25 cellular contexts compared by ENCODE assay signal in genomic region chr6:109452181-109452580, GRCh38. TPM values are rescaled to one million over a fixed set of nuclear protein-coding genes. Genes with fewer than 3 reads are reported as not detected.
DNase-seq lines count a peak whose midpoint lies in the region; ATAC-seq and TF ChIP-seq lines count a peak whose summit lies in the region.
"Had no signal": no experiment of that assay in that cellular context is flagged by ENCODE, and none has a peak within 500 bp of the region (broad histone marks: within the 10 kb centered on the region; RNA-seq: fewer than 3 reads in every experiment).

No MANE protein-coding gene starts in this region.

- peaks cover 53% of the 10 kb centered on the region for H3K36me3 Mint-ChIP-seq in activated CD4-positive, alpha-beta memory T cell treated with anti-CD3 and anti-CD28 coated beads, Interleukin-2, amount 10 ng/mL, durations not matched to agents 7 days and 5 days (ENCODE audit: low read depth)
- peaks cover 13% of the 10 kb centered on the region for H3K36me3 Mint-ChIP-seq in activated CD4-positive, alpha-beta memory T cell treated with anti-CD3 and anti-CD28 coated beads for 36 hours
- peaks cover 0 to 28% (median 0%) of the 10 kb centered on the region in 3 donors for H3K36me3 Mint-ChIP-seq in CD8-positive, alpha-beta memory T cell
- H3K36me3 Mint-ChIP-seq in activated T-helper 2 cell treated with anti-CD3 and anti-CD28 coated beads, Interferon-gamma antibody, Interleukin-2, Interleukin-4, amounts not matched to agents 10 μg/mL and 5 μg/mL and 100 μg/mL, durations not matched to agents 14 hours and 24 hours and 36 hours (ENCODE audit: low read depth), result peaks cover 42% of the 10 kb centered on the region

- no peak for DNase-seq in activated CD4-positive, alpha-beta memory T cell treated with anti-CD3 and anti-CD28 coated beads, Interleukin-2, amount 10 ng/mL, durations not matched to agents 7 days and 5 days
- DNase-seq in activated CD4-positive, alpha-beta memory T cell treated with anti-CD3 and anti-CD28 coated beads for 36 hours, result no peak
- DNase-seq in CD8-positive, alpha-beta memory T cell, result no peak
- DNase-seq in activated T-helper 2 cell treated with anti-CD3 and anti-CD28 coated beads, Interferon-gamma antibody, Interleukin-2, Interleukin-4, amounts not matched to agents 10 μg/mL and 5 μg/mL and 100 μg/mL, durations not matched to agents 14 hours and 24 hours and 36 hours (ENCODE audit: low spot score), result no peak
- DNase-seq in 8988T (no peak), upper lobe of left lung (no peak)
- DNase-seq: activated naive CD4-positive, alpha-beta T cell; BE2C; caudate nucleus; dermis blood vessel endothelial cell; kidney; NCI-H1105; NCI-H2029; NCI-H526 treated with DMSO at 0.1 percent for 48 hours; retina; RPMI8226; stimulated activated CD4-positive, alpha-beta T cell treated with anti-CD3 and anti-CD28 coated beads, Interleukin-2, amount 100 ng/mL, for 48 hours; stimulated activated naive CD4-positive, alpha-beta T cell; uterus; WERI-Rb-1 had no signal

- TF ChIP-seq CTCF in neutrophil (IDR thresholded peaks at IDR 0.05), result no peak
- no peak for TF ChIP-seq CTCF in upper lobe of left lung (IDR thresholded peaks at IDR 0.05)

- no peak overlapping the region for H3K4me3 Mint-ChIP-seq in activated CD4-positive, alpha-beta memory T cell treated with anti-CD3 and anti-CD28 coated beads, Interleukin-2, amount 10 ng/mL, durations not matched to agents 7 days and 5 days
- no peak overlapping the region for H3K4me3 Mint-ChIP-seq in activated CD4-positive, alpha-beta memory T cell treated with anti-CD3 and anti-CD28 coated beads for 36 hours
- peak overlapping the region in 3 of 7 donors; percentile 41 to 66 (median 65) for H3K4me3 Mint-ChIP-seq in CD8-positive, alpha-beta memory T cell
- H3K4me3 Mint-ChIP-seq in activated T-helper 2 cell treated with anti-CD3 and anti-CD28 coated beads, Interferon-gamma antibody, Interleukin-2, Interleukin-4, amounts not matched to agents 10 μg/mL and 5 μg/mL and 100 μg/mL, durations not matched to agents 14 hours and 24 hours and 36 hours (ENCODE audit: low read depth), result peak overlapping the region; percentile 35

- H3K27ac Mint-ChIP-seq in activated CD4-positive, alpha-beta memory T cell treated with anti-CD3 and anti-CD28 coated beads, Interleukin-2, amount 10 ng/mL, durations not matched to agents 7 days and 5 days, result peak overlapping the region; percentile 52
- no peak overlapping the region for H3K27ac Mint-ChIP-seq in activated CD4-positive, alpha-beta memory T cell treated with anti-CD3 and anti-CD28 coated beads for 36 hours
- peak overlapping the region in 6 of 8 donors; percentile 32 to 88 (median 64) for H3K27ac Mint-ChIP-seq in CD8-positive, alpha-beta memory T cell
- H3K27ac Mint-ChIP-seq in activated T-helper 2 cell treated with anti-CD3 and anti-CD28 coated beads, Interferon-gamma antibody, Interleukin-2, Interleukin-4, amounts not matched to agents 10 μg/mL and 5 μg/mL and 100 μg/mL, durations not matched to agents 14 hours and 24 hours and 36 hours, result no peak overlapping the region

- H3K27ac ChIP-seq in CD8-positive, alpha-beta memory T cell (ENCODE audit: low read depth, low read length), result no peak overlapping the region
- H3K27ac ChIP-seq in neutrophil (peak overlapping the region; percentile 95), upper lobe of left lung (no peak overlapping the region)
- H3K27ac ChIP-seq: ascending aorta, uterus, WERI-Rb-1 had no signal

- H3K27me3 ChIP-seq in CD8-positive, alpha-beta memory T cell (ENCODE audit: insufficient read depth, low read length, poor library complexity, severe bottlenecking), result no peaks in the 10 kb centered on the region
- no peaks in the 10 kb centered on the region for H3K27me3 ChIP-seq in neutrophil
- no peaks in the 10 kb centered on the region for H3K27me3 ChIP-seq in upper lobe of left lung
- H3K27me3 ChIP-seq: ascending aorta, BE2C, uterus had no signal

- intact Hi-C loops in activated CD4-positive, alpha-beta memory T cell treated with anti-CD3 and anti-CD28 coated beads for 36 hours (cut with micrococcal nuclease), result no loop called here
- intact Hi-C loops in activated T-helper 2 cell treated with anti-CD3 and anti-CD28 coated beads, Interferon-gamma antibody, Interleukin-2, Interleukin-4, amounts not matched to agents 10 μg/mL and 5 μg/mL and 100 μg/mL, durations not matched to agents 14 hours and 24 hours and 36 hours (cut with micrococcal nuclease), result loop anchor here (10.0 kb wide), 3 partner anchors 63 to 733 kb away; partner anchors contain the start of genes CDC40, CEP57L1 and SESN1

- POLR2A ChIA-PET in activated CD4-positive, alpha-beta memory T cell treated with anti-CD3 and anti-CD28 coated beads, Interleukin-2, amount 10 ng/mL, durations not matched to agents 7 days and 5 days (lab: Charles Lee), result interaction anchor here (0.9 to 13.3 kb wide), 4 partner anchors 9 to 69 kb away, joined by 3 to 243 read pairs (median 132); partner anchors contain the start of genes CD164, PPIL6, SMPD2 and ZBTB24
- POLR2A ChIA-PET in activated CD4-positive, alpha-beta memory T cell treated with anti-CD3 and anti-CD28 coated beads for 36 hours (lab: Charles Lee), result interaction anchor here (2.5 to 5.5 kb wide), 2 partner anchors 8 to 11 kb away, joined by 7 to 37 read pairs; partner anchors contain the start of genes PPIL6 and SMPD2
- POLR2A ChIA-PET in CD8-positive, alpha-beta memory T cell (lab: Charles Lee), result interaction anchor here (1.0 to 3.1 kb wide), 2 partner anchors 11 to 70 kb away, joined by 3 to 15 read pairs; partner anchors contain the start of genes CD164, PPIL6 and SMPD2

- CTCF ChIA-PET in activated CD4-positive, alpha-beta memory T cell treated with anti-CD3 and anti-CD28 coated beads, Interleukin-2, amount 10 ng/mL, durations not matched to agents 7 days and 5 days (lab: Charles Lee), result interaction anchor here (6.6 kb wide), 1 partner anchor 10 kb away, joined by 36 read pairs; the partner anchor contains the start of genes PPIL6 and SMPD2
- CTCF ChIA-PET in activated CD4-positive, alpha-beta memory T cell treated with anti-CD3 and anti-CD28 coated beads for 36 hours (lab: Charles Lee), result interaction anchor here (0.6 kb wide), 1 partner anchor 10 kb away, joined by 3 read pairs; no protein-coding TSS in a partner anchor
- CTCF ChIA-PET in CD8-positive, alpha-beta memory T cell (lab: Charles Lee), result interaction anchor here (4.2 kb wide), 1 partner anchor 11 kb away, joined by 21 read pairs; the partner anchor contains the start of genes PPIL6 and SMPD2

- TF ChIP-seq EP300 in upper lobe of left lung (IDR thresholded peaks at IDR 0.05), result no peak

- 91 to 94% methylated on average over 9 of the region's 9 CpGs for WGBS in upper lobe of left lung, 2 donors

- no peak for TF ChIP-seq POLR2A in upper lobe of left lung (IDR thresholded peaks at IDR 0.05)

- H3K36me3 ChIP-seq in CD8-positive, alpha-beta memory T cell (ENCODE audit: insufficient read depth, low read length), result no peaks in the 10 kb centered on the region
- peaks cover 67% of the 10 kb centered on the region for H3K36me3 ChIP-seq in neutrophil
- H3K36me3 ChIP-seq in upper lobe of left lung, result peaks cover under 1 to 19% (median 5%) of the 10 kb centered on the region in 4 donors
- H3K36me3 ChIP-seq: uterus, WERI-Rb-1 had no signal

- ATAC-seq in GM18858 (IDR thresholded peaks at IDR 0.05; ENCODE audit: unreplicated experiment) (no peak), upper lobe of left lung (ENCODE audit: low FRiP score in 2 of 2) (no peak)
- ATAC-seq: HCT116 had no signal

- peaks cover 75% of the 10 kb centered on the region for H3K4me1 Mint-ChIP-seq in activated CD4-positive, alpha-beta memory T cell treated with anti-CD3 and anti-CD28 coated beads, Interleukin-2, amount 10 ng/mL, durations not matched to agents 7 days and 5 days
- H3K4me1 Mint-ChIP-seq in activated CD4-positive, alpha-beta memory T cell treated with anti-CD3 and anti-CD28 coated beads for 36 hours (ENCODE audit: low read depth), result peaks cover 47% of the 10 kb centered on the region
- H3K4me1 Mint-ChIP-seq in CD8-positive, alpha-beta memory T cell, result peaks cover 47 to 66% (median 50%) of the 10 kb centered on the region in 3 donors
- peaks cover 51% of the 10 kb centered on the region for H3K4me1 Mint-ChIP-seq in activated T-helper 2 cell treated with anti-CD3 and anti-CD28 coated beads, Interferon-gamma antibody, Interleukin-2, Interleukin-4, amounts not matched to agents 10 μg/mL and 5 μg/mL and 100 μg/mL, durations not matched to agents 14 hours and 24 hours and 36 hours (ENCODE audit: low read depth)

- no peaks in the 10 kb centered on the region for H3K9me3 Mint-ChIP-seq in activated CD4-positive, alpha-beta memory T cell treated with anti-CD3 and anti-CD28 coated beads, Interleukin-2, amount 10 ng/mL, durations not matched to agents 7 days and 5 days
- no peaks in the 10 kb centered on the region for H3K9me3 Mint-ChIP-seq in activated CD4-positive, alpha-beta memory T cell treated with anti-CD3 and anti-CD28 coated beads for 36 hours
- H3K9me3 Mint-ChIP-seq in CD8-positive, alpha-beta memory T cell, result no peaks in the 10 kb centered on the region
- H3K9me3 Mint-ChIP-seq in activated T-helper 2 cell treated with anti-CD3 and anti-CD28 coated beads, Interferon-gamma antibody, Interleukin-2, Interleukin-4, amounts not matched to agents 10 μg/mL and 5 μg/mL and 100 μg/mL, durations not matched to agents 14 hours and 24 hours and 36 hours, result no peaks in the 10 kb centered on the region

- H3K27me3 Mint-ChIP-seq in activated CD4-positive, alpha-beta memory T cell treated with anti-CD3 and anti-CD28 coated beads, Interleukin-2, amount 10 ng/mL, durations not matched to agents 7 days and 5 days, result no peaks in the 10 kb centered on the region
- H3K27me3 Mint-ChIP-seq in activated CD4-positive, alpha-beta memory T cell treated with anti-CD3 and anti-CD28 coated beads for 36 hours, result no peaks in the 10 kb centered on the region
- peaks cover 0 to 1% of the 10 kb centered on the region in 2 donors for H3K27me3 Mint-ChIP-seq in CD8-positive, alpha-beta memory T cell
- H3K27me3 Mint-ChIP-seq in activated T-helper 2 cell treated with anti-CD3 and anti-CD28 coated beads, Interferon-gamma antibody, Interleukin-2, Interleukin-4, amounts not matched to agents 10 μg/mL and 5 μg/mL and 100 μg/mL, durations not matched to agents 14 hours and 24 hours and 36 hours (ENCODE audit: low read depth), result no peaks in the 10 kb centered on the region

- no peak overlapping the region for H3K4me3 ChIP-seq in CD8-positive, alpha-beta memory T cell (ENCODE audit: low read length)
- H3K4me3 ChIP-seq in neutrophil (ENCODE audit: low read depth in 1 of 2, low read length in 1 of 2) (no peak overlapping the region), upper lobe of left lung (no peak overlapping the region)
- H3K4me3 ChIP-seq: ascending aorta, lung, uterus had no signal

- peaks cover 49% of the 10 kb centered on the region for H3K4me1 ChIP-seq in CD8-positive, alpha-beta memory T cell (ENCODE audit: insufficient read depth, low read length)
- H3K4me1 ChIP-seq in neutrophil (ENCODE audit: control insufficient read depth in 1 of 2, insufficient read depth in 1 of 2, low read depth in 1 of 2, low read length in 1 of 2) (peaks cover 60 to 64% of the 10 kb centered on the region in 2 experiments), upper lobe of left lung (peaks cover 18 to 40% (median 27%) of the 10 kb centered on the region in 4 donors)
- H3K4me1 ChIP-seq: uterus had no signal

- no peaks in the 10 kb centered on the region for H3K9me3 ChIP-seq in CD8-positive, alpha-beta memory T cell (ENCODE audit: low read length)
- H3K9me3 ChIP-seq in neutrophil, result no peaks in the 10 kb centered on the region
- H3K9me3 ChIP-seq in upper lobe of left lung, result no peaks in the 10 kb centered on the region
- H3K9me3 ChIP-seq: ascending aorta, BE2C, uterus had no signal

RNA-seq across cellular contexts. Expression of gene MICAL1, which starts 3.4 kb away (rescaled TPM):
- 100 to 1,000 TPM; 125 to 128 TPM for total RNA-seq in activated CD4-positive, alpha-beta memory T cell treated with anti-CD3 and anti-CD28 coated beads, Interleukin-2, amount 10 ng/mL, durations not matched to agents 7 days and 5 days
- 10 to 100 TPM; 39.4 to 45.0 TPM for total RNA-seq in activated CD4-positive, alpha-beta memory T cell treated with anti-CD3 and anti-CD28 coated beads for 36 hours
- 10 to 100 TPM; 33.2 to 34.7 TPM for total RNA-seq in CD8-positive, alpha-beta memory T cell
- 18.8 TPM for polyA plus RNA-seq in CD8-positive, alpha-beta memory T cell
- total RNA-seq in activated T-helper 2 cell treated with anti-CD3 and anti-CD28 coated beads, Interferon-gamma antibody, Interleukin-2, Interleukin-4, amounts not matched to agents 10 μg/mL and 5 μg/mL and 100 μg/mL, durations not matched to agents 14 hours and 24 hours and 36 hours, result 47.8 and 51.8 TPM in 2 replicates
- total RNA-seq in upper lobe of left lung, result 100 to 1,000 TPM in 2 of 6 donors, 10 to 100 TPM in 4; 61.7 to 268 (median 78.3) TPM

RNA-seq across cellular contexts. Expression of gene SMPD2, which starts 11.7 kb away (rescaled TPM):
- total RNA-seq in activated CD4-positive, alpha-beta memory T cell treated with anti-CD3 and anti-CD28 coated beads, Interleukin-2, amount 10 ng/mL, durations not matched to agents 7 days and 5 days, result 10 to 100 TPM; 15.9 to 16.9 TPM
- 1 to 10 TPM; 9.7 TPM for total RNA-seq in activated CD4-positive, alpha-beta memory T cell treated with anti-CD3 and anti-CD28 coated beads for 36 hours
- total RNA-seq in CD8-positive, alpha-beta memory T cell, result 10 to 100 TPM; 15.1 to 15.8 TPM
- 9.4 TPM for polyA plus RNA-seq in CD8-positive, alpha-beta memory T cell
- total RNA-seq in activated T-helper 2 cell treated with anti-CD3 and anti-CD28 coated beads, Interferon-gamma antibody, Interleukin-2, Interleukin-4, amounts not matched to agents 10 μg/mL and 5 μg/mL and 100 μg/mL, durations not matched to agents 14 hours and 24 hours and 36 hours, result 14.7 and 17.5 TPM in 2 replicates
- 10 to 100 TPM in 5 of 6 donors, 1 to 10 TPM in 1; 9.4 to 25.2 (median 15.4) TPM for total RNA-seq in upper lobe of left lung

RNA-seq across cellular contexts. Expression of gene PPIL6, which starts 11.8 kb away (rescaled TPM):
- not detected for total RNA-seq in activated CD4-positive, alpha-beta memory T cell treated with anti-CD3 and anti-CD28 coated beads, Interleukin-2, amount 10 ng/mL, durations not matched to agents 7 days and 5 days
- total RNA-seq in activated CD4-positive, alpha-beta memory T cell treated with anti-CD3 and anti-CD28 coated beads for 36 hours, result under 1 TPM; 0.43 to 0.46 TPM
- total RNA-seq in CD8-positive, alpha-beta memory T cell, result under 1 TPM in 1 of 2 experiments, not detected in 1; 0.13 TPM
- polyA plus RNA-seq in CD8-positive, alpha-beta memory T cell, result 0.46 TPM
- 0.32 TPM in 1 of 2 replicates, not detected in the other for total RNA-seq in activated T-helper 2 cell treated with anti-CD3 and anti-CD28 coated beads, Interferon-gamma antibody, Interleukin-2, Interleukin-4, amounts not matched to agents 10 μg/mL and 5 μg/mL and 100 μg/mL, durations not matched to agents 14 hours and 24 hours and 36 hours
- total RNA-seq in upper lobe of left lung, result 10 to 100 TPM in 2 of 6 donors, 1 to 10 TPM in 4; 3.5 to 44.3 (median 6.5) TPM

RNA-seq across cellular contexts. Expression of gene ZBTB24, which starts 30.8 kb away (rescaled TPM):
- 10 to 100 TPM; 16.5 to 17.5 TPM for total RNA-seq in activated CD4-positive, alpha-beta memory T cell treated with anti-CD3 and anti-CD28 coated beads, Interleukin-2, amount 10 ng/mL, durations not matched to agents 7 days and 5 days
- 10 to 100 TPM; 10.9 to 11.8 TPM for total RNA-seq in activated CD4-positive, alpha-beta memory T cell treated with anti-CD3 and anti-CD28 coated beads for 36 hours
- total RNA-seq in CD8-positive, alpha-beta memory T cell, result 10 to 100 TPM; 19.5 to 19.9 TPM
- polyA plus RNA-seq in CD8-positive, alpha-beta memory T cell, result 7.5 TPM
- total RNA-seq in activated T-helper 2 cell treated with anti-CD3 and anti-CD28 coated beads, Interferon-gamma antibody, Interleukin-2, Interleukin-4, amounts not matched to agents 10 μg/mL and 5 μg/mL and 100 μg/mL, durations not matched to agents 14 hours and 24 hours and 36 hours, result 17.7 and 18.8 TPM in 2 replicates
- total RNA-seq in upper lobe of left lung, result 10 to 100 TPM in 3 of 6 donors, 1 to 10 TPM in 3; 5.1 to 14.9 (median 9.7) TPM

Comparison
In these comparisons a context has a peak if more than half of its experiments do, and no peak if none do; other contexts are left out.
1. H3K27ac Mint-ChIP-seq: peak in activated CD4-positive, alpha-beta memory T cell treated with anti-CD3 and anti-CD28 coated beads, Interleukin-2, amount 10 ng/mL, durations not matched to agents 7 days and 5 days (single experiment) and CD8-positive, alpha-beta memory T cell (6 of 8); none in activated CD4-positive, alpha-beta memory T cell treated with anti-CD3 and anti-CD28 coated beads for 36 hours (single experiment) and activated T-helper 2 cell treated with anti-CD3 and anti-CD28 coated beads, Interferon-gamma antibody, Interleukin-2, Interleukin-4, amounts not matched to agents 10 μg/mL and 5 μg/mL and 100 μg/mL, durations not matched to agents 14 hours and 24 hours and 36 hours (single experiment).